ENCODE assay signal across 2 cellular contexts in genomic region chr2:191155608-191156071, GRCh38.
TF ChIP-seq lines count a peak whose summit lies in the region.

No MANE protein-coding gene starts in this region.

TF ChIP-seq in GM12878, 131 proteins besides CTCF, POLR2A, EP300 and RAD21:
- no peak for TF ChIP-seq SP1 (IDR thresholded peaks at IDR 0.05; ENCODE audit: low read depth, low read length)
- peak; percentile 97 for TF ChIP-seq SMC3 (IDR thresholded peaks at IDR 0.05; ENCODE audit: borderline replicate concordance, low read length)

TF ChIP-seq in HepG2, 621 proteins besides CTCF, POLR2A, EP300 and RAD21 (continued from another document):
- TF ChIP-seq NFATC3 (CRISPR knock-in tag; IDR thresholded peaks at IDR 0.05) (0 out of 2 replicates have a peak, but pooled peaks have one; percentile 34), SMC3 (IDR thresholded peaks at IDR 0.05; ENCODE audit: low read length) (peak; percentile 62; the same call in 1 of the 2 replicates), STAG1 (CRISPR knock-in tag; IDR thresholded peaks at IDR 0.05) (peak; percentile 54)
